In genomic region chr7:34260282-34260681, GRCh38 we compare ENCODE assay signal across 12 cellular contexts.
A peak's percentile ranks its signal among the peaks of the same experiment; 100 is the strongest.
DNase-seq lines count a peak whose midpoint lies in the region; TF ChIP-seq lines count a peak whose summit lies in the region.
"Had no signal": no experiment of that assay in that cellular context is flagged by ENCODE, and none has a peak within 500 bp of the region (broad histone marks: within the 10 kb centered on the region; RNA-seq: fewer than 3 reads in every experiment).

No MANE protein-coding gene starts in this region.

- intact Hi-C loops in Caco-2 (cut with micrococcal nuclease; ENCODE audit: unreplicated experiment) = no loop called here

- DNase-seq in GM23248 = peak; percentile 97
- DNase-seq in RPMI7951 (ENCODE audit: low read depth) = peak; percentile 93
- peak; percentile 98 for DNase-seq in fibroblast of mammary gland (ENCODE audit: low read depth)
- DNase-seq in activated naive CD4-positive, alpha-beta T cell (lab: John Stamatoyannopoulos, UW) = no peak
- DNase-seq in activated naive CD4-positive, alpha-beta T cell treated with anti-CD3 and anti-CD28 coated beads, Interleukin-2, amount 50 U/mL, for 16 hours = no peak
- no peak for DNase-seq in Caco-2
- no peak for DNase-seq in NCI-H510A treated with DMSO at 0.1 percent for 48 hours (lab: John Stamatoyannopoulos, UW)
- DNase-seq: activated T-cell treated with anti-CD3 and anti-CD28 coated beads, Interleukin-2, amount 50 U/mL, for 72 hours; effector memory CD8-positive, alpha-beta T cell; NCI-H526; stimulated activated naive CD8-positive, alpha-beta T cell treated with anti-CD3 and anti-CD28 coated beads, Interleukin-15, Interleukin-2, amounts not matched to agents 100 U/mL and 50 U/mL, for 24 hours had no signal

- peaks cover 25% of the 10 kb centered on the region for H3F3A ChIP-seq in GM23248 (ENCODE audit: insufficient read depth)

- no peaks in the 10 kb centered on the region for H3K79me2 ChIP-seq in GM23248 (ENCODE audit: insufficient read depth)

- CTCF ChIA-PET in Caco-2 (lab: Charles Lee) = no interaction called here

- no peaks in the 10 kb centered on the region for H4K20me1 ChIP-seq in GM23248 (ENCODE audit: insufficient read depth)

- no peaks in the 10 kb centered on the region for H3K9me3 Mint-ChIP-seq in Caco-2 (ENCODE audit: unreplicated experiment)

- no peaks in the 10 kb centered on the region for H3K27me3 ChIP-seq in GM23248 (replicated peaks; ENCODE audit: insufficient read depth)
- H3K27me3 ChIP-seq in skeletal muscle satellite cell (ENCODE audit: control insufficient read depth, insufficient read depth, low read length) = no peaks in the 10 kb centered on the region
- no peaks in the 10 kb centered on the region for H3K27me3 ChIP-seq in Caco-2 (replicated peaks; ENCODE audit: control insufficient read depth, insufficient read depth, low read length)

- H3K4me1 Mint-ChIP-seq in Caco-2 (ENCODE audit: low read depth, unreplicated experiment) = no peaks in the 10 kb centered on the region

- no peak overlapping the region for H3K27ac Mint-ChIP-seq in Caco-2 (ENCODE audit: unreplicated experiment)
- H3K27ac Mint-ChIP-seq: activated T-cell treated with anti-CD3 and anti-CD28 coated beads, Interleukin-2, amount 50 U/mL, for 72 hours; effector memory CD8-positive, alpha-beta T cell had no signal

- peak overlapping the region; percentile 24 for H3K9ac ChIP-seq in GM23248
- H3K9ac ChIP-seq in skeletal muscle satellite cell (ENCODE audit: low read depth, low read length) = no peak overlapping the region

- H3K36me3 Mint-ChIP-seq in Caco-2 (ENCODE audit: insufficient read depth, unreplicated experiment) = no peaks in the 10 kb centered on the region

- H3K36me3 ChIP-seq in GM23248 (ENCODE audit: low read depth) = no peaks in the 10 kb centered on the region
- no peaks in the 10 kb centered on the region for H3K36me3 ChIP-seq in skeletal muscle satellite cell (ENCODE audit: insufficient read depth, low read length)
- no peaks in the 10 kb centered on the region for H3K36me3 ChIP-seq in Caco-2 (ENCODE audit: control insufficient read depth, insufficient read depth, low read length)

- H3K4me3 ChIP-seq in GM23248 = peak overlapping the region; percentile 39; the same call in 1 of the 2 replicates
- H3K4me3 ChIP-seq in fibroblast of mammary gland (ENCODE audit: control insufficient read depth, low read depth, low read length) = no peak overlapping the region
- H3K4me3 ChIP-seq in skeletal muscle satellite cell (ENCODE audit: low read length) = no peak overlapping the region
- H3K4me3 ChIP-seq in Caco-2 (ENCODE audit: low read depth, low read length) = no peak overlapping the region

- no peaks in the 10 kb centered on the region for H3K9me3 ChIP-seq in GM23248 (ENCODE audit: low read depth)
- no peaks in the 10 kb centered on the region for H3K9me3 ChIP-seq in skeletal muscle satellite cell (replicated peaks; ENCODE audit: low read length)
- H3K9me3 ChIP-seq in Caco-2 = no peaks in the 10 kb centered on the region

- no peaks in the 10 kb centered on the region for H3K27me3 Mint-ChIP-seq in Caco-2 (ENCODE audit: insufficient read depth, unreplicated experiment)
- H3K27me3 Mint-ChIP-seq: effector memory CD8-positive, alpha-beta T cell had no signal

- H3K4me1 ChIP-seq in GM23248 (ENCODE audit: insufficient read depth) (peaks cover 19% of the 10 kb centered on the region), skeletal muscle satellite cell (ENCODE audit: control insufficient read depth, insufficient read depth, low read length) (peaks cover 15% of the 10 kb centered on the region), Caco-2 (no peaks in the 10 kb centered on the region)

- H3K27ac ChIP-seq in GM23248 = peak overlapping the region; percentile 72

- H3K4me3 Mint-ChIP-seq in Caco-2 (ENCODE audit: unreplicated experiment) = no peak overlapping the region
- H3K4me3 Mint-ChIP-seq: activated T-cell treated with anti-CD3 and anti-CD28 coated beads, Interleukin-2, amount 50 U/mL, for 72 hours; effector memory CD8-positive, alpha-beta T cell had no signal

- POLR2A ChIA-PET in Caco-2 (lab: Charles Lee) = no interaction called here

- in situ Hi-C loops in GM23248 (cut with MboI) = no loop called here

- no peak overlapping the region for H2AFZ ChIP-seq in GM23248

- no peaks in the 10 kb centered on the region for H3K9me2 ChIP-seq in GM23248 (ENCODE audit: insufficient read depth)

- TF ChIP-seq CTCF in fibroblast of mammary gland (conservative IDR thresholded peaks at IDR 0.05; ENCODE audit: control insufficient read depth, insufficient read depth, low read depth, low read length) = no peak
- TF ChIP-seq CTCF in Caco-2 (IDR thresholded peaks at IDR 0.05; ENCODE audit: insufficient read depth in 1 of 2, low read depth in 1 of 2, low read length in 1 of 2, severe bottlenecking in 1 of 2, unreplicated experiment in 1 of 2) = no peak

- peak overlapping the region; percentile 54 for H3K4me2 ChIP-seq in GM23248 (ENCODE audit: unreplicated experiment)
- H3K4me2 ChIP-seq in skeletal muscle satellite cell (ENCODE audit: low read length) = peak overlapping the region; percentile 67

- BruUV-seq in Caco-2 (replicated peaks; lab: Mats Ljungman, UMichigan) = no TSS peak

Comparison
In these comparisons a context has a peak if more than half of its experiments do, and no peak if none do; other contexts are left out.
1. DNase-seq: peak in GM23248 (single experiment), RPMI7951 (single experiment) and fibroblast of mammary gland (single experiment); none in activated naive CD4-positive, alpha-beta T cell (0 of 4), activated naive CD4-positive, alpha-beta T cell treated with anti-CD3 and anti-CD28 coated beads, Interleukin-2, amount 50 U/mL, for 16 hours (single experiment), Caco-2 (0 of 2) and NCI-H510A treated with DMSO at 0.1 percent for 48 hours (single experiment).